17 cellular contexts compared by ENCODE assay signal in genomic region chr2:166042768-166043390, GRCh38.
"Had no signal": no experiment of that assay in that cellular context is flagged by ENCODE, and none has a peak within 500 bp of the region (broad histone marks: within the 10 kb centered on the region; RNA-seq: fewer than 3 reads in every experiment).

No MANE protein-coding gene starts in this region.

- H3K36me3 ChIP-seq: prostate gland, spleen, stomach, upper lobe of left lung had no signal

- H3K27ac ChIP-seq: prostate gland, spleen, stomach, testis, upper lobe of left lung had no signal

- H3K4me1 ChIP-seq: prostate gland, spleen, stomach, testis, upper lobe of left lung had no signal

- ATAC-seq: activated CD4-positive, CD25-positive, alpha-beta regulatory T cell treated with anti-CD3 and anti-CD28 coated beads, Interleukin-2, amount 50 U/mL, for 24 hours; left cardiac atrium; sciatic nerve had no signal

- H3K4me3 ChIP-seq: lung, prostate gland, spleen, stomach, testis, upper lobe of left lung had no signal

- H3K27me3 ChIP-seq: spleen, testis, upper lobe of left lung had no signal

- DNase-seq: activated CD4-positive, alpha-beta T cell treated with anti-CD3 and anti-CD28 coated beads, Interleukin-2, amount 50 U/mL, for 1 hour; activated CD8-positive, alpha-beta memory T cell treated with anti-CD3 and anti-CD28 coated beads for 24 hours; activated gamma-delta T cell treated with Interleukin-2 at 50 U/mL for 16 hours; activated naive CD8-positive, alpha-beta T cell treated with anti-CD3 and anti-CD28 coated beads for 36 hours; aorta; glutamatergic neuron; immature natural killer cell; left cardiac atrium; midbrain; spleen; stomach; testis; upper lobe of left lung had no signal

- H3K9me3 ChIP-seq: prostate gland, spleen, stomach, testis, upper lobe of left lung had no signal
